In genomic region chr13:96052655-96053002, GRCh38 we compare ENCODE assay signal across 8 cellular contexts. TPM values are rescaled to one million over a fixed set of nuclear protein-coding genes. Genes with fewer than 3 reads are reported as not detected.
DNase-seq lines count a peak whose midpoint lies in the region; ATAC-seq and TF ChIP-seq lines count a peak whose summit lies in the region.

No MANE protein-coding gene starts in this region.

- H3F3A ChIP-seq in smooth muscle cell (ENCODE audit: low read depth), result no peaks in the 10 kb centered on the region

- peak overlapping the region; percentile 92 for H3K9ac ChIP-seq in smooth muscle cell (ENCODE audit: low read depth)

- WGBS in smooth muscle cell (ENCODE audit: low lambda C conversion rate), result under 1% methylated on average over 12 of the region's 12 CpGs

- H3K79me2 ChIP-seq in smooth muscle cell (ENCODE audit: low read depth), result peaks cover 44% of the 10 kb centered on the region

- peak overlapping the region; percentile 89 for H3K4me2 ChIP-seq in smooth muscle cell

- ATAC-seq in GM19035 (IDR thresholded peaks at IDR 0.05; ENCODE audit: unreplicated experiment) (peak; percentile 59), HG03135 (IDR thresholded peaks at IDR 0.05; ENCODE audit: unreplicated experiment) (peak; percentile 55)

- peak overlapping the region; percentile 61 for H3K4me3 ChIP-seq in BE2C (ENCODE audit: low read depth, low read length)
- H3K4me3 ChIP-seq in astrocyte of the spinal cord (ENCODE audit: low read depth, low read length), result peak overlapping the region; percentile 94
- H3K4me3 ChIP-seq in iPS-18c (ENCODE audit: insufficient read depth, low read depth, low read length), result peak overlapping the region; percentile 99
- H3K4me3 ChIP-seq in smooth muscle cell, result peak overlapping the region; percentile 74

- H3K4me1 ChIP-seq in BE2C, result no peaks in the 10 kb centered on the region
- peaks cover 6% of the 10 kb centered on the region for H3K4me1 ChIP-seq in smooth muscle cell (ENCODE audit: low read depth)

- DNase-seq in BE2C, result no peak
- DNase-seq in NCI-H524 treated with DMSO at 0.1 percent for 48 hours (lab: John Stamatoyannopoulos, UW), result peak; percentile 2
- DNase-seq in astrocyte of the spinal cord (ENCODE audit: low read depth, low spot score), result peak; percentile 76
- no peak for DNase-seq in smooth muscle cell (lab: John Stamatoyannopoulos, UW; ENCODE audit: unreplicated experiment)
- no peak for DNase-seq in effector CD8-positive, alpha-beta T cell (lab: John Stamatoyannopoulos, UW)

- in situ Hi-C loops in astrocyte of the spinal cord (cut with HindIII; ENCODE audit: low sequenced_read_pairs), result no loop called here

- peak overlapping the region; percentile 86 for H2AFZ ChIP-seq in smooth muscle cell (ENCODE audit: low read depth)

- H3K27ac ChIP-seq in smooth muscle cell (ENCODE audit: low read depth), result peak overlapping the region; percentile 80

- H4K20me1 ChIP-seq in smooth muscle cell (ENCODE audit: low read depth), result peaks cover 20% of the 10 kb centered on the region

- no peak for TF ChIP-seq CTCF in BE2C (IDR thresholded peaks at IDR 0.05; ENCODE audit: low read depth, low read length)
- TF ChIP-seq CTCF in astrocyte of the spinal cord (IDR thresholded peaks at IDR 0.05; ENCODE audit: low read depth, low read length), result no peak
- TF ChIP-seq CTCF in smooth muscle cell (IDR thresholded peaks at IDR 0.05; ENCODE audit: borderline replicate concordance, insufficient read depth, poor library complexity, severe bottlenecking), result no peak

- no peaks in the 10 kb centered on the region for H3K36me3 ChIP-seq in BE2C
- H3K36me3 ChIP-seq in smooth muscle cell (ENCODE audit: low read depth), result no peaks in the 10 kb centered on the region

- H3K9me3 ChIP-seq in BE2C (no peaks in the 10 kb centered on the region), iPS-18c (ENCODE audit: control insufficient read depth, insufficient read depth, low read length) (no peaks in the 10 kb centered on the region), smooth muscle cell (replicated peaks; ENCODE audit: low read depth) (no peaks in the 10 kb centered on the region)

- H3K27me3 ChIP-seq in BE2C (no peaks in the 10 kb centered on the region), smooth muscle cell (ENCODE audit: low read depth) (no peaks in the 10 kb centered on the region)

RNA-seq across cellular contexts. Expression of gene UGGT2, which starts 0.6 kb away (rescaled TPM):
- polyA plus RNA-seq in BE2C (2012; ENCODE audit: insufficient read depth, insufficient read length, low read depth), result 4.5 TPM
- total RNA-seq in smooth muscle cell, result 67.2 and 103 TPM in 2 replicates
- 26.8 and 27.4 TPM in 2 replicates for polyA plus RNA-seq in smooth muscle cell

RNA-seq across cellular contexts. Expression of gene HS6ST3, which starts 37.3 kb away (rescaled TPM):
- polyA plus RNA-seq in BE2C (2012; ENCODE audit: insufficient read depth, insufficient read length, low read depth), result 10.3 TPM
- total RNA-seq in smooth muscle cell, result 0.09 and 0.18 TPM in 2 replicates
- polyA plus RNA-seq in smooth muscle cell, result not detected in 2 replicates

Comparison
In these comparisons a context has a peak if more than half of its experiments do, and no peak if none do; other contexts are left out.
1. DNase-seq: peak in NCI-H524 treated with DMSO at 0.1 percent for 48 hours (single experiment) and astrocyte of the spinal cord (single experiment); none in BE2C (single experiment), smooth muscle cell (single experiment) and effector CD8-positive, alpha-beta T cell (single experiment).
2. Peak in every context shown above with its lines, with median percentiles within 50 percentile points of each other: H3K4me3 ChIP-seq.